In genomic region chr7:74284781-74285259, GRCh38 we compare ENCODE assay signal across 9 cellular contexts. TPM values are rescaled to one million over a fixed set of nuclear protein-coding genes. Genes with fewer than 3 reads are reported as not detected.
DNase-seq lines count a peak whose midpoint lies in the region; ATAC-seq and TF ChIP-seq lines count a peak whose summit lies in the region.
"Had no signal": no experiment of that assay in that cellular context is flagged by ENCODE, and none has a peak within 500 bp of the region (broad histone marks: within the 10 kb centered on the region; RNA-seq: fewer than 3 reads in every experiment).

No MANE protein-coding gene starts in this region.

- no peaks in the 10 kb centered on the region for H3K36me3 Mint-ChIP-seq in memory B cell
- H3K36me3 Mint-ChIP-seq: naive thymus-derived CD4-positive, alpha-beta T cell had no signal

- no peak overlapping the region for H3K4me3 Mint-ChIP-seq in memory B cell
- H3K4me3 Mint-ChIP-seq: naive thymus-derived CD4-positive, alpha-beta T cell had no signal

- 72 to 73% methylated on average over 9 of the region's 9 CpGs for WGBS in GM23248 (ENCODE audit: low coverage in 1 of 2, low lambda C conversion rate in 2 of 2, missing lambda C conversion rate in 2 of 2), 2 experiments

- H3K27ac ChIP-seq in GM23248 (no peak overlapping the region), upper lobe of right lung (no peak overlapping the region)

- H3K36me3 ChIP-seq in GM23248 (ENCODE audit: low read depth) = no peaks in the 10 kb centered on the region
- no peaks in the 10 kb centered on the region for H3K36me3 ChIP-seq in upper lobe of right lung

- H3K4me3 ChIP-seq in GM23248 (no peak overlapping the region), upper lobe of right lung (no peak overlapping the region)

- H3K27ac Mint-ChIP-seq in memory B cell = peak overlapping the region; percentile 84
- H3K27ac Mint-ChIP-seq: naive thymus-derived CD4-positive, alpha-beta T cell had no signal

- no peaks in the 10 kb centered on the region for H4K20me1 ChIP-seq in GM23248 (ENCODE audit: insufficient read depth)

- no peaks in the 10 kb centered on the region for H3K9me3 ChIP-seq in GM23248 (ENCODE audit: low read depth)
- H3K9me3 ChIP-seq in upper lobe of right lung = no peaks in the 10 kb centered on the region

- H3F3A ChIP-seq in GM23248 (ENCODE audit: insufficient read depth) = peaks cover 8% of the 10 kb centered on the region; the same call in 1 of the 2 replicates

- in situ Hi-C loops in GM13977 (cut with MboI; ENCODE audit: low pct_unique_long_range_greater_than_20kb, low sequenced_read_pairs, unreplicated experiment) = no loop called here
- in situ Hi-C loops in GM23248 (cut with MboI) = no loop called here

- ATAC-seq in GM21737 (IDR thresholded peaks at IDR 0.05; ENCODE audit: unreplicated experiment) (peak; percentile 52), memory B cell (ENCODE audit: low read depth) (peak; percentile 80), upper lobe of right lung (no peak)
- ATAC-seq: naive thymus-derived CD4-positive, alpha-beta T cell had no signal

- H3K4me1 ChIP-seq in GM23248 (ENCODE audit: insufficient read depth) (peaks cover 26% of the 10 kb centered on the region), upper lobe of right lung (peaks cover 16% of the 10 kb centered on the region)

- no peak overlapping the region for H2AFZ ChIP-seq in GM23248

- H3K27me3 Mint-ChIP-seq in memory B cell = no peaks in the 10 kb centered on the region

- peak; percentile 69 for DNase-seq in GM13977 (ENCODE audit: low spot score)
- DNase-seq in NCI-H510A treated with DMSO at 0.1 percent for 48 hours (lab: John Stamatoyannopoulos, UW) = peak; percentile 30
- peak; percentile 46 to 68 for DNase-seq in memory B cell (ENCODE audit: low spot score in 2 of 2)
- no peak for DNase-seq in activated CD8-positive, alpha-beta memory T cell treated with anti-CD3 and anti-CD28 coated beads, Interleukin-2, amount 50 U/mL, for 4 hours
- DNase-seq in GM23248 = no peak
- no peak for DNase-seq in occipital lobe (lab: John Stamatoyannopoulos, UW)
- DNase-seq in upper lobe of right lung = no peak
- DNase-seq: naive thymus-derived CD4-positive, alpha-beta T cell had no signal

- peaks cover 9% of the 10 kb centered on the region for H3K79me2 ChIP-seq in GM23248 (ENCODE audit: insufficient read depth)

- TF ChIP-seq CTCF in GM13977 (IDR thresholded peaks at IDR 0.05; ENCODE audit: extremely low read depth, insufficient read depth, missing control alignments) (no peak), upper lobe of right lung (IDR thresholded peaks at IDR 0.05) (no peak)

- H3K4me1 Mint-ChIP-seq in memory B cell = peaks cover 29% of the 10 kb centered on the region

- H3K4me2 ChIP-seq in GM23248 (ENCODE audit: unreplicated experiment) = no peak overlapping the region

- intact Hi-C loops in upper lobe of right lung (cut with DNase I) = no loop called here

- H3K9ac ChIP-seq in GM23248 = no peak overlapping the region

- H3K9me2 ChIP-seq in GM23248 (ENCODE audit: insufficient read depth) = no peaks in the 10 kb centered on the region

- no peaks in the 10 kb centered on the region for H3K9me3 Mint-ChIP-seq in memory B cell
- H3K9me3 Mint-ChIP-seq: naive thymus-derived CD4-positive, alpha-beta T cell had no signal

- no peaks in the 10 kb centered on the region for H3K27me3 ChIP-seq in GM23248 (replicated peaks; ENCODE audit: insufficient read depth)
- no peaks in the 10 kb centered on the region for H3K27me3 ChIP-seq in upper lobe of right lung

RNA-seq across cellular contexts. Expression of gene CLIP2, which starts 4.4 kb away (rescaled TPM):
- total RNA-seq in GM23248 (2014; rRNA removed; shearing (Covaris generic)) = 40.7 and 49.4 TPM in 2 replicates
- polyA plus RNA-seq in GM23248 (2016; fragmentation: Nextera tagmentation; extraction: Ambion mirVana) = 13.0 and 13.2 TPM in 2 replicates
- total RNA-seq in occipital lobe = 105 TPM
- 24.3 TPM for total RNA-seq in upper lobe of right lung

RNA-seq across cellular contexts. Expression of gene RFC2, which starts 30.6 kb away (rescaled TPM):
- total RNA-seq in GM23248 (2014; rRNA removed; shearing (Covaris generic)) = 15.9 and 23.1 TPM in 2 replicates
- 33.2 and 34.6 TPM in 2 replicates for polyA plus RNA-seq in GM23248 (2016; fragmentation: Nextera tagmentation; extraction: Ambion mirVana)
- total RNA-seq in occipital lobe (19.3 TPM), upper lobe of right lung (16.3 TPM)

Comparison
In these comparisons a context has a peak if more than half of its experiments do, and no peak if none do; other contexts are left out.
1. DNase-seq: peak in GM13977 (single experiment), NCI-H510A treated with DMSO at 0.1 percent for 48 hours (single experiment) and memory B cell (2 of 2); none in activated CD8-positive, alpha-beta memory T cell treated with anti-CD3 and anti-CD28 coated beads, Interleukin-2, amount 50 U/mL, for 4 hours (single experiment), GM23248 (single experiment), occipital lobe (single experiment) and upper lobe of right lung (single experiment).